1 cellular context compared by ENCODE assay signal in the genomic region with DNA sequence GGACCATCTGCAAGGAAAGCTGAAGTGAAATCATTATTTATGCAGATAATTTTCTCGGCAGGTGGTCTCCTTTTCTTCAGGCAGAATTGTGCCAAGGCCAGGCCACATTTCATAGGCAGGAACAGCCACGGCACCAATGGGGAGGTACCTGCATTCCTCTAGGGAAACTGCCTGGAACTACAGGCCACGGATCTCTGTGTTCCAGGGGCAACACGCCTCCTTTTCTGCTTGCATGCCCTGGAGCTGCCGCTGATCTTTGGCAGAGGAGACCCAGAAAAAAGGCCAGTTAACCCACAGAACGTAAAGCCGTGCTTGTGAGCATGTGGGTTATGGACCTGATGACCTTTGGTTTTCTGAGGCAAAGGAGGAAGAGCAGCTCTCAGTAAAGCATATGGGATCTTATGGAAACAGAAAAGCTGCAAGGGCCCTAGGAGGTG.
TF ChIP-seq lines count a peak whose summit lies in the region.

No MANE protein-coding gene starts in this region.

TF ChIP-seq in Ishikawa, 13 proteins besides CTCF, POLR2A, EP300 and RAD21 (continued from another document):
- TF ChIP-seq, protein P1, sequence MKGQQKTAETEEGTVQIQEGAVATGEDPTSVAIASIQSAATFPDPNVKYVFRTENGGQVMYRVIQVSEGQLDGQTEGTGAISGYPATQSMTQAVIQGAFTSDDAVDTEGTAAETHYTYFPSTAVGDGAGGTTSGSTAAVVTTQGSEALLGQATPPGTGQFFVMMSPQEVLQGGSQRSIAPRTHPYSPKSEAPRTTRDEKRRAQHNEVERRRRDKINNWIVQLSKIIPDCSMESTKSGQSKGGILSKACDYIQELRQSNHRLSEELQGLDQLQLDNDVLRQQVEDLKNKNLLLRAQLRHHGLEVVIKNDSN (IDR thresholded peaks at IDR 0.05) = no peak
- peak; percentile 45 for TF ChIP-seq CEBPB (IDR thresholded peaks at IDR 0.05)
- peak; percentile 95 for TF ChIP-seq TEAD4 (IDR thresholded peaks at IDR 0.05)
- peak; percentile 93 for TF ChIP-seq TCF12 (IDR thresholded peaks at IDR 0.05; ENCODE audit: low read depth)
- TF ChIP-seq ZBTB7A (IDR thresholded peaks at IDR 0.05; ENCODE audit: low read depth) = no peak
- no peak for TF ChIP-seq YY1 (IDR thresholded peaks at IDR 0.05; ENCODE audit: low read depth)
- TF ChIP-seq CREB1 (IDR thresholded peaks at IDR 0.05; ENCODE audit: low read depth) = no peak
- TF ChIP-seq, protein P2, sequence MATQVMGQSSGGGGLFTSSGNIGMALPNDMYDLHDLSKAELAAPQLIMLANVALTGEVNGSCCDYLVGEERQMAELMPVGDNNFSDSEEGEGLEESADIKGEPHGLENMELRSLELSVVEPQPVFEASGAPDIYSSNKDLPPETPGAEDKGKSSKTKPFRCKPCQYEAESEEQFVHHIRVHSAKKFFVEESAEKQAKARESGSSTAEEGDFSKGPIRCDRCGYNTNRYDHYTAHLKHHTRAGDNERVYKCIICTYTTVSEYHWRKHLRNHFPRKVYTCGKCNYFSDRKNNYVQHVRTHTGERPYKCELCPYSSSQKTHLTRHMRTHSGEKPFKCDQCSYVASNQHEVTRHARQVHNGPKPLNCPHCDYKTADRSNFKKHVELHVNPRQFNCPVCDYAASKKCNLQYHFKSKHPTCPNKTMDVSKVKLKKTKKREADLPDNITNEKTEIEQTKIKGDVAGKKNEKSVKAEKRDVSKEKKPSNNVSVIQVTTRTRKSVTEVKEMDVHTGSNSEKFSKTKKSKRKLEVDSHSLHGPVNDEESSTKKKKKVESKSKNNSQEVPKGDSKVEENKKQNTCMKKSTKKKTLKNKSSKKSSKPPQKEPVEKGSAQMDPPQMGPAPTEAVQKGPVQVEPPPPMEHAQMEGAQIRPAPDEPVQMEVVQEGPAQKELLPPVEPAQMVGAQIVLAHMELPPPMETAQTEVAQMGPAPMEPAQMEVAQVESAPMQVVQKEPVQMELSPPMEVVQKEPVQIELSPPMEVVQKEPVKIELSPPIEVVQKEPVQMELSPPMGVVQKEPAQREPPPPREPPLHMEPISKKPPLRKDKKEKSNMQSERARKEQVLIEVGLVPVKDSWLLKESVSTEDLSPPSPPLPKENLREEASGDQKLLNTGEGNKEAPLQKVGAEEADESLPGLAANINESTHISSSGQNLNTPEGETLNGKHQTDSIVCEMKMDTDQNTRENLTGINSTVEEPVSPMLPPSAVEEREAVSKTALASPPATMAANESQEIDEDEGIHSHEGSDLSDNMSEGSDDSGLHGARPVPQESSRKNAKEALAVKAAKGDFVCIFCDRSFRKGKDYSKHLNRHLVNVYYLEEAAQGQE (IDR thresholded peaks at IDR 0.05; ENCODE audit: low read depth) = no peak
- TF ChIP-seq, protein P3, sequence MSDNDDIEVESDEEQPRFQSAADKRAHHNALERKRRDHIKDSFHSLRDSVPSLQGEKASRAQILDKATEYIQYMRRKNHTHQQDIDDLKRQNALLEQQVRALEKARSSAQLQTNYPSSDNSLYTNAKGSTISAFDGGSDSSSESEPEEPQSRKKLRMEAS (IDR thresholded peaks at IDR 0.05) = peak; percentile 50
